In the genomic region with DNA sequence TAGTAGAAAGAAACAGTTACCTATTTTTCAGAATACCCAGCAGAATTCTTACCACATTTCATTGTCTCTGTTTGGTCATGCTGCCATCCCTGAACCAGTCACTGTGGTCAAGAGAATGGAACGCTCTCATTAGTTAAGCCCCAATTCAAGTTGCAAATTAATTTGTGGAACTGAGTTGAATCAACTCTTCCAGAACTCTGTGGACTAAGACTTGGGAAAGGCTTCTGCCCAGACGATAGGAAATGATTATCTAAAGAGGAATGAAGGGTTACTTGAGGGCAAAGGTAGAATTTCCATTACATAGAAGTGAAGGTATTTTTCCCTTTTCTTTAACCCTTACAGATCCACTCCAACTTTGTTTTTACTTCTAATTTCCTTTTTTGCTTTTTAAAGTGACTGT, we compare ENCODE assay signal across 17 cellular contexts.
DNase-seq lines count a peak whose midpoint lies in the region; ATAC-seq, FAIRE-seq and TF ChIP-seq lines count a peak whose summit lies in the region.
"Had no signal": no experiment of that assay in that cellular context is flagged by ENCODE, and none has a peak within 500 bp of the region (broad histone marks: within the 10 kb centered on the region; RNA-seq: fewer than 3 reads in every experiment).

No MANE protein-coding gene starts in this region.

- no peak for FAIRE-seq in HTR-8/SVneo (lab: Jason Lieb, UNC)
- no peak for FAIRE-seq in bronchial epithelial cell (lab: Jason Lieb, UNC)

- TF ChIP-seq POLR2A in GM18505 (IDR thresholded peaks at IDR 0.05; ENCODE audit: borderline replicate concordance, extremely low read depth, insufficient read depth, insufficient read length) = no peak

- H3K4me3 ChIP-seq in AG09309 (ENCODE audit: control insufficient read depth, low read depth, low read length) = no peak overlapping the region
- no peak overlapping the region for H3K4me3 ChIP-seq in bronchial epithelial cell (ENCODE audit: low read depth, low read length)
- H3K4me3 ChIP-seq: cardiac muscle cell, right atrium auricular region, vagina had no signal

- no peaks in the 10 kb centered on the region for H3K27me3 ChIP-seq in bronchial epithelial cell (ENCODE audit: control insufficient read depth, insufficient read depth, low read length)
- H3K27me3 ChIP-seq: cardiac muscle cell, right atrium auricular region, vagina had no signal

- DNase-seq in AG09309 (ENCODE audit: low read depth) = peak; percentile 5
- DNase-seq in HTR-8/SVneo (ENCODE audit: insufficient read length, low spot score) = peak; percentile 34
- peak; percentile 89 for DNase-seq in bronchial epithelial cell (ENCODE audit: low read depth)
- DNase-seq in kidney glomerular epithelial cell (lab: John Stamatoyannopoulos, UW) = peak; percentile 89
- no peak for DNase-seq in NCI-H146 (lab: John Stamatoyannopoulos, UW)
- no peak for DNase-seq in NOMO-1 (lab: John Stamatoyannopoulos, UW; ENCODE audit: unreplicated experiment in 2 of 2)
- DNase-seq: activated CD4-positive, alpha-beta T cell treated with anti-CD3 and anti-CD28 coated beads, Interleukin-2, amount 50 U/mL, for 4 hours; H7; NCI-H1105; NCI-H446; stimulated activated naive CD8-positive, alpha-beta T cell treated with anti-CD3 and anti-CD28 coated beads, Interleukin-15, Interleukin-2, amounts not matched to agents 100 U/mL and 50 U/mL, for 24 hours; T-helper 9 cell had no signal

- TF ChIP-seq CTCF in AG09309 (IDR thresholded peaks at IDR 0.05; ENCODE audit: control insufficient read depth, insufficient read depth, low read depth, low read length, missing control alignments) (no peak), bronchial epithelial cell (IDR thresholded peaks at IDR 0.05; ENCODE audit: insufficient read depth, low read length, severe bottlenecking) (no peak)

- no peaks in the 10 kb centered on the region for H3K36me3 ChIP-seq in bronchial epithelial cell (ENCODE audit: control insufficient read depth, insufficient read depth, low read length)
- H3K36me3 ChIP-seq: cardiac muscle cell, vagina had no signal

- ATAC-seq in GM18505 (IDR thresholded peaks at IDR 0.05; ENCODE audit: unreplicated experiment) = no peak
- ATAC-seq in HG03439 (IDR thresholded peaks at IDR 0.05; ENCODE audit: unreplicated experiment) = no peak
- ATAC-seq: stimulated activated naive CD8-positive, alpha-beta T cell treated with anti-CD3 and anti-CD28 coated beads, Interleukin-15, Interleukin-2, amounts not matched to agents 100 U/mL and 50 U/mL, for 24 hours had no signal

Comparison
In these comparisons a context has a peak if more than half of its experiments do, and no peak if none do; other contexts are left out.
1. DNase-seq: peak in AG09309 (single experiment), HTR-8/SVneo (single experiment), bronchial epithelial cell (single experiment) and kidney glomerular epithelial cell (single experiment); none in NCI-H146 (single experiment) and NOMO-1 (0 of 2).